27 cellular contexts compared by ENCODE assay signal in the genomic region with DNA sequence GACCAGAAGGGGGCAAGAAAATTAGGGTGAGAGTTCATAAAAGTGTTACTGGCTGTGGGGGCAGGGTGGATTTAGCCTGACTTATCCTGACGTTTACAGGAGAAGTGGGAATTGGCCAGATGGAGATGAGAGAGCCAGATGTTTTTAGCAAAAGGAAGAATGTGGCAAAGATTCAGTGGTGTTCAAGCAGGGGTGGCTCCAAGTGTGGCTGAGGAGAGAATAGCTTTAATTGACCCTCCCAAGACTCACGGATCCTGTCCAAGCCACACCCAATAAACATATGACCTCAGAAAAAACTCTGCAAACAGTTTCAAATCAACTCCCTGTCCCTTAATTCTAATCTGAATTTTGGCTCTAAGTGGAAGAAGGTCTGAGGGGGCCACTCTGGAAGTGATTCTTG. TPM values are rescaled to one million over a fixed set of nuclear protein-coding genes. Genes with fewer than 3 reads are reported as not detected.
A peak's percentile ranks its signal among the peaks of the same experiment; 100 is the strongest.
DNase-seq lines count a peak whose midpoint lies in the region; ATAC-seq and TF ChIP-seq lines count a peak whose summit lies in the region.
"Had no signal": no experiment of that assay in that cellular context is flagged by ENCODE, and none has a peak within 500 bp of the region (broad histone marks: within the 10 kb centered on the region; RNA-seq: fewer than 3 reads in every experiment).

No MANE protein-coding gene starts in this region.

- peaks cover 4% of the 10 kb centered on the region for H3K9me3 Mint-ChIP-seq in activated CD4-positive, alpha-beta memory T cell treated with anti-CD3 and anti-CD28 coated beads for 36 hours

- H3K4me3 Mint-ChIP-seq in activated CD4-positive, alpha-beta memory T cell treated with anti-CD3 and anti-CD28 coated beads for 36 hours = no peak overlapping the region
- H3K4me3 Mint-ChIP-seq: activated CD4-positive, alpha-beta T cell treated with anti-CD3 and anti-CD28 coated beads, Interleukin-2, amount 10 ng/mL, durations not matched to agents 24 days and 14 days; brain; CD14-positive monocyte; IgD-negative memory B cell; natural killer cell had no signal

- no peak for TF ChIP-seq POLR2A in spleen (IDR thresholded peaks at IDR 0.05)

- POLR2A ChIA-PET in activated CD4-positive, alpha-beta memory T cell treated with anti-CD3 and anti-CD28 coated beads for 36 hours (lab: Charles Lee) = no interaction called here

- H3K36me3 Mint-ChIP-seq in activated CD4-positive, alpha-beta memory T cell treated with anti-CD3 and anti-CD28 coated beads for 36 hours = peaks cover 7% of the 10 kb centered on the region
- H3K36me3 Mint-ChIP-seq: brain had no signal

- no peak for TF ChIP-seq CTCF in 22Rv1 (IDR thresholded peaks at IDR 0.05)
- no peak for TF ChIP-seq CTCF in spleen (IDR thresholded peaks at IDR 0.05 in 8 of 11, conservative IDR thresholded peaks at IDR 0.05 in 3 of 11)

- peak; percentile 63 for ATAC-seq in left colon
- ATAC-seq in HG02588 (IDR thresholded peaks at IDR 0.05; ENCODE audit: unreplicated experiment) = no peak
- ATAC-seq in GM19035 (IDR thresholded peaks at IDR 0.05; ENCODE audit: unreplicated experiment) = no peak
- ATAC-seq: GM12878, natural killer cell had no signal

- no peaks in the 10 kb centered on the region for H3K27me3 Mint-ChIP-seq in activated CD4-positive, alpha-beta memory T cell treated with anti-CD3 and anti-CD28 coated beads for 36 hours
- H3K27me3 Mint-ChIP-seq: activated CD4-positive, alpha-beta T cell treated with anti-CD3 and anti-CD28 coated beads, Interleukin-2, amount 10 ng/mL, durations not matched to agents 24 days and 14 days; IgD-negative memory B cell had no signal

- peak; percentile 35 for DNase-seq in GM03348 (ENCODE audit: low spot score)
- DNase-seq in RPMI7951 (ENCODE audit: low read depth) = peak; percentile 50
- no peak for DNase-seq in left colon
- DNase-seq in activated CD4-positive, alpha-beta memory T cell treated with anti-CD3 and anti-CD28 coated beads for 36 hours = no peak
- DNase-seq in spleen = no peak
- DNase-seq: activated CD4-positive, alpha-beta T cell treated with anti-CD3 and anti-CD28 coated beads, Interleukin-2, amount 10 ng/mL, durations not matched to agents 24 days and 14 days; activated T-cell treated with anti-CD3 and anti-CD28 coated beads, Interleukin-2, amount 50 U/mL, for 48 hours; adrenal gland; Calu3; head of caudate nucleus; kidney; midbrain; natural killer cell; NCI-H1105; NCI-H2029 treated with DMSO at 0.1 percent for 48 hours; NCI-H226; stimulated activated CD4-positive, alpha-beta T cell treated with anti-CD3 and anti-CD28 coated beads, Interleukin-2, amount 100 ng/mL, for 24 hours; trophoblast cell; WERI-Rb-1 had no signal

- H3K27ac Mint-ChIP-seq in activated CD4-positive, alpha-beta memory T cell treated with anti-CD3 and anti-CD28 coated beads for 36 hours = no peak overlapping the region
- H3K27ac Mint-ChIP-seq: activated CD4-positive, alpha-beta T cell treated with anti-CD3 and anti-CD28 coated beads, Interleukin-2, amount 10 ng/mL, durations not matched to agents 24 days and 14 days; brain; IgD-negative memory B cell; natural killer cell had no signal

- H3K36me3 ChIP-seq in spleen = peaks cover 0 to 29% (median 0%) of the 10 kb centered on the region in 6 donors
- H3K36me3 ChIP-seq: adrenal gland, WERI-Rb-1 had no signal

- CTCF ChIA-PET in activated CD4-positive, alpha-beta memory T cell treated with anti-CD3 and anti-CD28 coated beads for 36 hours (lab: Charles Lee) = no interaction called here

- H3K27ac ChIP-seq in 22Rv1 (peak overlapping the region; percentile 87), spleen (no peak overlapping the region)
- H3K27ac ChIP-seq: adrenal gland, WERI-Rb-1 had no signal

- intact Hi-C loops in left colon (cut with DNase I, micrococcal nuclease) (no loop called here), spleen (cut with DNase I; ENCODE audit: low total_unique reads) (no loop called here)
- intact Hi-C loops in activated CD4-positive, alpha-beta memory T cell treated with anti-CD3 and anti-CD28 coated beads for 36 hours (cut with micrococcal nuclease) = loop anchor here (5.0 kb wide), 1 partner anchor 33 kb away; no protein-coding TSS in a partner anchor

- WGBS in spleen, 5 donors = 53 to 79% (median 71%) methylated on average over 2 of the region's 2 CpGs

- no peak overlapping the region for H3K4me3 ChIP-seq in spleen
- H3K4me3 ChIP-seq: adrenal gland, GM12878, smooth muscle cell had no signal

- H3K4me1 ChIP-seq in spleen = peaks cover 5 to 40% (median 12%) of the 10 kb centered on the region in 6 donors

- H3K27me3 ChIP-seq in spleen (replicated peaks in 1 of 7) = no peaks in the 10 kb centered on the region
- H3K27me3 ChIP-seq: adrenal gland had no signal

- H3K9me3 ChIP-seq in spleen = peaks cover 0 to 5% (median 2%) of the 10 kb centered on the region in 8 donors
- H3K9me3 ChIP-seq: adrenal gland had no signal

- H3K4me1 Mint-ChIP-seq in activated CD4-positive, alpha-beta memory T cell treated with anti-CD3 and anti-CD28 coated beads for 36 hours (ENCODE audit: low read depth) = peaks cover 9% of the 10 kb centered on the region

RNA-seq across cellular contexts. Expression of gene EDEM3, which starts 35.2 kb away (rescaled TPM):
- 40.6 and 45.7 TPM in 2 replicates for total RNA-seq in RPMI7951 (2014; rRNA removed; shearing (Covaris generic))
- total RNA-seq in left colon (10 to 100 TPM; 68.6 to 81.6 TPM), spleen (10 to 100 TPM; 26.0 to 49.8 (median 34.4) TPM)
- total RNA-seq in activated CD4-positive, alpha-beta memory T cell treated with anti-CD3 and anti-CD28 coated beads for 36 hours = 10 to 100 TPM; 14.5 to 15.2 TPM
- polyA plus RNA-seq in spleen = 1 to 10 TPM; 7.2 to 8.8 (median 8.0) TPM

Comparison
In these comparisons a context has a peak if more than half of its experiments do, and no peak if none do; other contexts are left out.
1. DNase-seq: peak in GM03348 (single experiment) and RPMI7951 (single experiment); none in left colon (0 of 2), activated CD4-positive, alpha-beta memory T cell treated with anti-CD3 and anti-CD28 coated beads for 36 hours (single experiment) and spleen (single experiment).